In genomic region chr12:31832740-31833540, GRCh38 we compare ENCODE assay signal across 8 cellular contexts.
DNase-seq lines count a peak whose midpoint lies in the region; ATAC-seq lines count a peak whose summit lies in the region.

No MANE protein-coding gene starts in this region.

- H3K4me3 Mint-ChIP-seq in IgD-negative memory B cell: peak overlapping the region; percentile 1 to 84 (median 47)
- H3K4me3 Mint-ChIP-seq in activated T-cell treated with anti-CD3 and anti-CD28 coated beads, Interleukin-2, amount 50 U/mL, for 4 hours: peak overlapping the region; percentile 0

- peak; percentile 76 for ATAC-seq in GM19023 (IDR thresholded peaks at IDR 0.05; ENCODE audit: unreplicated experiment)
- peak; percentile 52 to 58 for ATAC-seq in activated T-cell treated with anti-CD3 and anti-CD28 coated beads, Interleukin-2, amount 50 U/mL, for 4 hours
- ATAC-seq in HG03175 (IDR thresholded peaks at IDR 0.05; ENCODE audit: unreplicated experiment): no peak
- ATAC-seq in GM19324 (IDR thresholded peaks at IDR 0.05; ENCODE audit: low FRiP score, unreplicated experiment): no peak

- peaks cover 2% of the 10 kb centered on the region for H3K36me3 Mint-ChIP-seq in IgD-negative memory B cell
- H3K36me3 Mint-ChIP-seq in activated T-cell treated with anti-CD3 and anti-CD28 coated beads, Interleukin-2, amount 50 U/mL, for 4 hours (ENCODE audit: insufficient read depth): peaks cover 4% of the 10 kb centered on the region

- no peaks in the 10 kb centered on the region for H3K27me3 Mint-ChIP-seq in IgD-negative memory B cell
- H3K27me3 Mint-ChIP-seq in activated T-cell treated with anti-CD3 and anti-CD28 coated beads, Interleukin-2, amount 50 U/mL, for 4 hours (ENCODE audit: low read depth): no peaks in the 10 kb centered on the region

- peaks cover 0 to 3% (median 0%) of the 10 kb centered on the region in 3 donors for H3K9me3 Mint-ChIP-seq in IgD-negative memory B cell
- H3K9me3 Mint-ChIP-seq in activated T-cell treated with anti-CD3 and anti-CD28 coated beads, Interleukin-2, amount 50 U/mL, for 4 hours: peaks cover 12% of the 10 kb centered on the region

- peaks cover 52 to 56% (median 55%) of the 10 kb centered on the region in 3 donors for H3K4me1 Mint-ChIP-seq in IgD-negative memory B cell
- H3K4me1 Mint-ChIP-seq in activated T-cell treated with anti-CD3 and anti-CD28 coated beads, Interleukin-2, amount 50 U/mL, for 4 hours (ENCODE audit: low read depth): peaks cover 54% of the 10 kb centered on the region

- H3K9me3 ChIP-seq in MG63: no peaks in the 10 kb centered on the region; the same call in 1 of the 2 replicates

- H3K27ac Mint-ChIP-seq in IgD-negative memory B cell: peak overlapping the region; percentile 68 to 92 (median 90)

- peak; percentile 7 for DNase-seq in activated T-cell treated with anti-CD3 and anti-CD28 coated beads, Interleukin-2, amount 50 U/mL, for 4 hours
- peak; percentile 22 for DNase-seq in stimulated activated CD4-positive, alpha-beta T cell treated with anti-CD3 and anti-CD28 coated beads, Interleukin-1b, Interleukin-23, amount 100 ng/mL, for 48 hours
- DNase-seq in NCI-H446 treated with DMSO at 0.1 percent for 48 hours (lab: John Stamatoyannopoulos, UW) (no peak), MG63 (no peak)

- H3K4me3 ChIP-seq in MG63: no peak overlapping the region

- H3K36me3 ChIP-seq in MG63: no peaks in the 10 kb centered on the region

- no peaks in the 10 kb centered on the region for H3K27me3 ChIP-seq in MG63

Comparison
In these comparisons a context has a peak if more than half of its experiments do, and no peak if none do; other contexts are left out.
1. ATAC-seq: peak in GM19023 (single experiment) and activated T-cell treated with anti-CD3 and anti-CD28 coated beads, Interleukin-2, amount 50 U/mL, for 4 hours (2 of 2); none in HG03175 (single experiment) and GM19324 (single experiment).
2. DNase-seq: peak in activated T-cell treated with anti-CD3 and anti-CD28 coated beads, Interleukin-2, amount 50 U/mL, for 4 hours (single experiment) and stimulated activated CD4-positive, alpha-beta T cell treated with anti-CD3 and anti-CD28 coated beads, Interleukin-1b, Interleukin-23, amount 100 ng/mL, for 48 hours (single experiment); none in NCI-H446 treated with DMSO at 0.1 percent for 48 hours (single experiment) and MG63 (single experiment).